ENCODE assay signal across 8 cellular contexts in the genomic region with DNA sequence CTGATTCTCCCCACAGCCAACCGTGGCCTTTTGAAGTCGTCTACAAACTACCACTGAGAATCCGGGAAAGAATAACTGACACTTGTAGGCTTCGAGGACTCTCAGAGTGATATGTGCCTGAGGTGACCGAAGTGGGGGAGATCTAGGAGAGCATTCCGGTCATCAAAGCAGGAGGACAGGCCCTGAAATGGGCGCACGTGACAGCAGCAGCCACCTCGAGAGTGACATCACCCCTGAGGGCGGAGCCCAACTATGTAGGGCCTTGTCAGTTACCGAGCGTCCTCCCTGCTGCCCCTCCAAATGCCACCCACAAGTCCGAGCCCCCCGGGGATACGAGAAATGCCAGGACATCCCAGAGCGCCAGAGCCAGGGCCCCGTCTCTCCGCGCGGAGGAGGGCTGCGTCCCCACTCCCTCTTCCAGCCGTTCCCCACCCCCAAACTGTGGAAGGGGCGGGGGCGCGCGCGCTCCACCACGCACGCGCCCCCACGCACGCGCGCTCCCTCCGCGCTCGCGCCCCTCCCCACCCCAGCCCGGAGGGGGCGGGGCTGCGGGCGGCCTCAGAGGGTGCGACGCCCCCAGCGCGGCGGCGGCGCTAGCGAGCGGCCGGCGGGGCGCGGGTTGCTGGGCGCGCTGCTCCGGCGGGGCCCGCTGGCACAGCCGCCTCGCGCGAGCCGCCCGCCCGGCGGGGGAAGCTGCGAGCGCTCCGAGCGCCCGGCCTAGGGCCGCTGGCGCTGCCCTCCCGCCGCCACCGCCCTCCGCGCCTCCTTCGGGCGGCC. TPM values are rescaled to one million over a fixed set of nuclear protein-coding genes. Genes with fewer than 3 reads are reported as not detected.
DNase-seq lines count a peak whose midpoint lies in the region; ATAC-seq and TF ChIP-seq lines count a peak whose summit lies in the region.

A gene (plus strand): TSS at position 587 of the 777 bp plus-strand sequence. CDS start 43,325 bp downstream, outside the sequence.

- H3K36me3 ChIP-seq in ACC112 (ENCODE audit: insufficient read depth, low read length) = no peaks in the 10 kb centered on the region
- no peaks in the 10 kb centered on the region for H3K36me3 ChIP-seq in OCI-LY3 (replicated peaks; ENCODE audit: low read depth, low read length)

- peak; percentile 50 for ATAC-seq in GM19025 (IDR thresholded peaks at IDR 0.05; ENCODE audit: low read depth, unreplicated experiment)

- H2AFZ ChIP-seq in ACC112 (ENCODE audit: low read length, unreplicated experiment) (peak within 1 kb of the TSS; percentile 98), OCI-LY3 (ENCODE audit: low read depth, low read length) (peak within 1 kb of the TSS; percentile 15; the same call in 1 of the 2 replicates)

- H3K4me2 ChIP-seq in OCI-LY3 (ENCODE audit: low read length) = peak within 1 kb of the TSS; percentile 51

- H3K9ac ChIP-seq in OCI-LY3 (ENCODE audit: low read length) = peak within 1 kb of the TSS; percentile 51

- H3K27me3 ChIP-seq in ACC112 (ENCODE audit: insufficient read depth, low read length) = no peaks in the 10 kb centered on the region
- H3K27me3 ChIP-seq in OCI-LY3 (ENCODE audit: low read depth, low read length) = peaks cover 19% of the 10 kb centered on the region

- H3K79me2 ChIP-seq in ACC112 (ENCODE audit: control insufficient read depth, insufficient read depth, low read length, unreplicated experiment) (peaks cover 44% of the 10 kb centered on the region), OCI-LY3 (ENCODE audit: low read length) (no peaks in the 10 kb centered on the region)

- H3K4me1 ChIP-seq in ACC112 (ENCODE audit: control insufficient read depth, insufficient read depth, low read length, unreplicated experiment) (peaks cover 42% of the 10 kb centered on the region), OCI-LY3 (ENCODE audit: low read length) (peaks cover 21% of the 10 kb centered on the region)

- TF ChIP-seq CTCF in OCI-LY3 (IDR thresholded peaks at IDR 0.05; ENCODE audit: low read depth, low read length) = no peak

- H3K27ac ChIP-seq in ACC112 (ENCODE audit: low read depth, low read length) (peak within 1 kb of the TSS; percentile 74), OCI-LY3 (ENCODE audit: low read length) (no peak within 1 kb of the TSS), epithelial cell of prostate (peak within 1 kb of the TSS; percentile 77)

- H4K20me1 ChIP-seq in OCI-LY3 (ENCODE audit: insufficient read depth, low read length) = no peaks in the 10 kb centered on the region

- DNase-seq in HT1080 (ENCODE audit: low read depth) (peak; percentile 59), activated T-cell treated with anti-CD3 and anti-CD28 coated beads for 48 hours (ENCODE audit: low read depth) (peak; percentile 56), epithelial cell of prostate (ENCODE audit: low read depth, low spot score) (no peak), midbrain (lab: John Stamatoyannopoulos, UW) (peak; percentile 90)
- DNase-seq in stimulated activated CD8-positive, alpha-beta memory T cell treated with anti-CD3 and anti-CD28 coated beads, Interleukin-15, amount 100 ng/mL, for 1 hour (ENCODE audit: low read depth) = peak; percentile 66

- H3K4me3 ChIP-seq in ACC112 (ENCODE audit: low read depth, low read length) (peak within 1 kb of the TSS; percentile 95), OCI-LY3 (ENCODE audit: low read length) (peak within 1 kb of the TSS; percentile 79)

- H3K9me3 ChIP-seq in OCI-LY3 (ENCODE audit: insufficient read depth, low read length) = no peaks in the 10 kb centered on the region

RNA-seq across cellular contexts. Expression of the gene that starts here (rescaled TPM):
- total RNA-seq in HT1080 (2014; rRNA removed; shearing (Covaris generic)) = 11.2 and 14.0 TPM in 2 replicates
- 3.6 and 4.6 TPM in 2 replicates for polyA plus RNA-seq in HT1080 (2015; cell fraction: cytosol; rRNA removed)
- polyA plus RNA-seq in HT1080 (2015; cell fraction: nucleus; rRNA removed) = 11.0 and 11.6 TPM in 2 replicates
